Comparison of ENCODE assay signal across 7 cellular contexts in the genomic region with DNA sequence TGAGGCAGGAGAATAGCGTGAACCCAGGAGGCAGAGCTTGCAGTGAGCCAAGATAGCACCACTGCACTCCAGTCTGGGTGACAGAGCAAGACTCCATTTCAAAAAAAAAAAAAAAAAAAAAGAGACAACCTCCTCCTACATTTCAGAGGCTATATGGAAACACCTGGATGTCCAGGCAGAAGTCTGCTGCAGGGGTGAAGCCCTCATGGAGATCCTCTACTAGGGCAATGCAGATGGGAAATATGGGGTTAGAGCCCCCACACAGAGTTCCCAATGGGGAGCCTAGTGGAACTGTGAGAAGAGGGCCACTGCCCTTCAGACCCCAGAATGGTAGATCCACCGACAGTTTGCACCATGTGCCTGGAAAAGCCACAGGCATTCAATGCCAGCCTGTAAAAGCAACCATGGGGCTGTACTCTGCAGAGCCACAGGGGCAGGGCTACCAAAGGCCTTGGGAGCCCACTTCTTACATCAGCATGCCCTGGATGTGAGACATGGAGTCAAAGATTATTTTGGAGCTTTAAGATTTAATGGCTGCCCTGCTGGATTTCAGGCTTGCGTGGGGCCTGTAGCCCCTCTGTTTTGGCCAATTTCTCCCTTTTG. TPM values are rescaled to one million over a fixed set of nuclear protein-coding genes. Genes with fewer than 3 reads are reported as not detected.
DNase-seq lines count a peak whose midpoint lies in the region; ATAC-seq, FAIRE-seq and TF ChIP-seq lines count a peak whose summit lies in the region.
"Not testable (repeated sequence)": the region's sequence is repeated elsewhere in the genome, so short reads cannot be mapped to it uniquely, and the experiment has no call there.

No MANE protein-coding gene starts in this region.

- intact Hi-C loops in activated CD4-positive, alpha-beta T cell treated with anti-CD3 and anti-CD28 coated beads for 36 hours (cut with DNase I, micrococcal nuclease); K562 (cut with micrococcal nuclease): not testable (repeated sequence)

- H3K4me1 Mint-ChIP-seq in activated CD4-positive, alpha-beta T cell treated with anti-CD3 and anti-CD28 coated beads for 36 hours = not testable (repeated sequence)

- not testable (repeated sequence) for H3K27me3 Mint-ChIP-seq in activated CD4-positive, alpha-beta T cell treated with anti-CD3 and anti-CD28 coated beads for 36 hours

- H3K27ac ChIP-seq in BLaER1; DND-41 (ENCODE audit: low read length); K562 (ENCODE audit: extremely low read depth, low read depth, low read length): not testable (repeated sequence)

- CTCF ChIA-PET in activated CD4-positive, alpha-beta T cell treated with anti-CD3 and anti-CD28 coated beads for 36 hours (lab: Charles Lee); K562 (lab: Yijun Ruan, JAX; ENCODE audit: low intra/inter-chr PET ratio): not testable (repeated sequence)

- H3K4me3 ChIP-seq in BLaER1 = peak overlapping the region; percentile 37
- H3K4me3 ChIP-seq in DND-41 (ENCODE audit: low read depth in 1 of 2, low read length in 2 of 2); NB4 (ENCODE audit: low read depth, low read length); K562: not testable (repeated sequence)

- not testable (repeated sequence) for H3K4me3 Mint-ChIP-seq in activated CD4-positive, alpha-beta T cell treated with anti-CD3 and anti-CD28 coated beads for 36 hours

- not testable (repeated sequence) for H3K4me2 ChIP-seq in BLaER1; DND-41 (ENCODE audit: insufficient read depth, low read length); K562 (ENCODE audit: insufficient read depth, low read length)

- not testable (repeated sequence) for H2AFZ ChIP-seq in DND-41 (ENCODE audit: low read depth, low read length); K562 (ENCODE audit: low read depth, low read length)

- POLR2A ChIA-PET in activated CD4-positive, alpha-beta T cell treated with anti-CD3 and anti-CD28 coated beads for 36 hours (lab: Charles Lee); K562 (lab: Yijun Ruan, JAX): not testable (repeated sequence)

- H3K9me1 ChIP-seq in K562 (ENCODE audit: control insufficient read depth, insufficient read depth, low read length) = not testable (repeated sequence)

- not testable (repeated sequence) for H3K79me2 ChIP-seq in DND-41 (ENCODE audit: insufficient read depth, low read length); K562 (ENCODE audit: control insufficient read depth, insufficient read depth, low read length)

- 64% methylated on average over 3 of the region's 3 CpGs for WGBS in K562 (ENCODE audit: insufficient coverage, low coverage, missing lambda C conversion rate)

- H3K36me3 ChIP-seq in BLaER1 = peaks cover 99% of the 10 kb centered on the region
- H3K36me3 ChIP-seq in DND-41 (ENCODE audit: insufficient read depth, low read length) = peaks cover 88% of the 10 kb centered on the region
- H3K36me3 ChIP-seq in K562 (ENCODE audit: control insufficient read depth, insufficient read depth, low read length) = peaks cover 62% of the 10 kb centered on the region; the same call in 2 of the 3 replicates

- not testable (repeated sequence) for TF ChIP-seq RAD21 in K562 (CRISPR knock-in tag; conservative IDR thresholded peaks at IDR 0.05 in 1 of 2, IDR thresholded peaks at IDR 0.05 in 1 of 2)

- H3K9me3 ChIP-seq in BLaER1 (peaks cover 40% of the 10 kb centered on the region), DND-41 (ENCODE audit: insufficient read depth, low read length, severe bottlenecking) (peaks cover 26% of the 10 kb centered on the region), K562 (replicated peaks; ENCODE audit: control insufficient read depth, insufficient read depth, low read depth, low read length) (peaks cover 19% of the 10 kb centered on the region)

- not testable (repeated sequence) for TF ChIP-seq POLR2A in NB4 (IDR thresholded peaks at IDR 0.05; ENCODE audit: extremely low read depth, insufficient read length); K562 (conservative IDR thresholded peaks at IDR 0.05)

- H3K9me3 Mint-ChIP-seq in activated CD4-positive, alpha-beta T cell treated with anti-CD3 and anti-CD28 coated beads for 36 hours (ENCODE audit: low read depth) = peaks cover 12% of the 10 kb centered on the region

- not testable (repeated sequence) for TF ChIP-seq CTCF in DND-41 (IDR thresholded peaks at IDR 0.05; ENCODE audit: borderline replicate concordance, extremely low read depth, low read length, poor library complexity, severe bottlenecking); NB4 (IDR thresholded peaks at IDR 0.05; ENCODE audit: low read depth, low read length); K562 (IDR thresholded peaks at IDR 0.05 in 2 of 3, conservative IDR thresholded peaks at IDR 0.05 in 1 of 3; ENCODE audit: insufficient read depth in 2 of 3, low read depth in 1 of 3, low read length in 3 of 3)

- TF ChIP-seq EP300 in K562 (IDR thresholded peaks at IDR 0.05; ENCODE audit: low read length) = not testable (repeated sequence)

- H3K9ac ChIP-seq in BLaER1; DND-41 (ENCODE audit: low read depth, low read length); K562 (ENCODE audit: insufficient read depth in 1 of 2, low read depth in 2 of 2, low read length in 2 of 2): not testable (repeated sequence)

- not testable (repeated sequence) for H3K27me3 ChIP-seq in BLaER1; DND-41 (ENCODE audit: insufficient read depth, low read length, poor library complexity); K562 (ENCODE audit: control insufficient read depth in 2 of 2, insufficient read depth in 2 of 2, low read length in 2 of 2)

- in situ Hi-C loops in K562 (cut with MboI) = not testable (repeated sequence)

- peaks cover 59% of the 10 kb centered on the region for H3K36me3 Mint-ChIP-seq in activated CD4-positive, alpha-beta T cell treated with anti-CD3 and anti-CD28 coated beads for 36 hours (ENCODE audit: low read depth)

- not testable (repeated sequence) for ATAC-seq in DND-41 (ENCODE audit: insufficient read depth, low read depth); activated CD4-positive, alpha-beta T cell treated with anti-CD3 and anti-CD28 coated beads for 36 hours
- 0 out of 3 replicates have a peak, but pooled peaks have one; percentile 35 for ATAC-seq in K562

- DNase-seq in DND-41 (peak; percentile 50), NB4 (ENCODE audit: low read depth) (peak; percentile 17), NCI-H82 (lab: John Stamatoyannopoulos, UW) (peak; percentile 26), K562 (ENCODE audit: extremely low read depth in 1 of 4, low spot score in 3 of 4) (peak in 1 of 4 experiments; percentile 44), left kidney (ENCODE audit: low read depth, low spot score) (peak; percentile 19)
- peak; percentile 25 for DNase-seq in activated CD4-positive, alpha-beta T cell treated with anti-CD3 and anti-CD28 coated beads for 36 hours

- H3K27ac Mint-ChIP-seq in activated CD4-positive, alpha-beta T cell treated with anti-CD3 and anti-CD28 coated beads for 36 hours = not testable (repeated sequence)

- not testable (repeated sequence) for H3K4me1 ChIP-seq in BLaER1; DND-41 (ENCODE audit: insufficient read depth, low read length); K562 (replicated peaks in 1 of 2; ENCODE audit: control insufficient read depth in 2 of 2, insufficient read depth in 2 of 2, low read length in 2 of 2)

- H4K20me1 ChIP-seq in BLaER1; DND-41 (ENCODE audit: insufficient read depth, low read length); K562 (replicated peaks; ENCODE audit: control insufficient read depth, insufficient read depth, low read length): not testable (repeated sequence)

- FAIRE-seq in K562 (lab: Jason Lieb, UNC) = not testable (repeated sequence)

- BruUV-seq in K562 (replicated peaks; lab: Mats Ljungman, UMichigan) = not testable (repeated sequence)

RNA-seq across cellular contexts. Expression of a gene that starts 9.6 kb away (rescaled TPM):
- 10 to 100 TPM; 20.7 to 23.7 TPM for total RNA-seq in activated CD4-positive, alpha-beta T cell treated with anti-CD3 and anti-CD28 coated beads for 36 hours
- total RNA-seq in K562 (2011; cell fraction: chromatin; rRNA removed; ENCODE audit: low replicate concordance) = 24.8 and 27.4 TPM in 2 replicates
- 13.9 and 18.3 TPM in 2 replicates for total RNA-seq in K562 (2011; cell fraction: nucleolus; rRNA removed)
- 18.3 and 20.3 TPM in 2 replicates for total RNA-seq in K562 (2011; cell fraction: nucleoplasm; rRNA removed)
- 19.7 and 22.9 TPM in 2 replicates for total RNA-seq in K562 (2014; rRNA removed)
- 16.8 and 17.8 TPM in 2 replicates for total RNA-seq in K562 (2014; rRNA removed; fragmentation: Illumina TruSeq; extraction: Trizol)
- total RNA-seq in K562 (2015; rRNA removed; fragmentation: Illumina TruSeq; extraction: Trizol) = 17.2 and 17.9 TPM in 2 replicates
- 16.9 and 22.2 TPM in 2 replicates for total RNA-seq in K562 (2021)
- 16.7 and 27.1 TPM in 2 replicates for polyA plus RNA-seq in K562 (2011; rRNA removed)
- 21.4 and 24.5 TPM in 2 replicates for polyA plus RNA-seq in K562 (2011; cell fraction: cytosol; rRNA removed)
- 8.2 and 9.6 TPM in 2 replicates for polyA plus RNA-seq in K562 (2011; cell fraction: nucleus; rRNA removed)
- polyA plus RNA-seq in K562 (2012) = 16.1 and 29.9 TPM in 2 replicates
- 23.8 and 25.1 TPM in 2 replicates for polyA plus RNA-seq in K562 (2014; fragmentation: Illumina TruSeq; extraction: Trizol)
- polyA plus RNA-seq in K562 (2014; fragmentation: Nextera tagmentation; extraction: Ambion mirVana) = 1 to 10 TPM; 7.6 to 7.9 TPM
- polyA plus RNA-seq in K562 (2014; rRNA removed) = 15.2 and 16.7 TPM in 2 replicates
- polyA minus RNA-seq in K562 (2011; rRNA and poly(A)+ RNA removed) = 19.4 and 20.8 TPM in 2 replicates
- 12.1 and 12.5 TPM in 2 replicates for polyA minus RNA-seq in K562 (2011; cell fraction: cytosol; rRNA and poly(A)+ RNA removed)
- 6.9 and 10.6 TPM in 2 replicates for polyA minus RNA-seq in K562 (2011; cell fraction: nucleus; rRNA and poly(A)+ RNA removed)

RNA-seq across cellular contexts. Expression of a gene that starts 14.2 kb away (rescaled TPM):
- total RNA-seq in activated CD4-positive, alpha-beta T cell treated with anti-CD3 and anti-CD28 coated beads for 36 hours = 10 to 100 TPM; 45.4 to 48.7 TPM
- total RNA-seq in K562 (2011; cell fraction: chromatin; rRNA removed; ENCODE audit: low replicate concordance) = 115 and 117 TPM in 2 replicates
- 97.5 and 125 TPM in 2 replicates for total RNA-seq in K562 (2011; cell fraction: nucleolus; rRNA removed)
- 131 and 159 TPM in 2 replicates for total RNA-seq in K562 (2011; cell fraction: nucleoplasm; rRNA removed)
- 55.4 and 65.5 TPM in 2 replicates for total RNA-seq in K562 (2014; rRNA removed)
- total RNA-seq in K562 (2014; rRNA removed; fragmentation: Illumina TruSeq; extraction: Trizol) = 58.2 and 65.8 TPM in 2 replicates
- 61.8 and 66.8 TPM in 2 replicates for total RNA-seq in K562 (2015; rRNA removed; fragmentation: Illumina TruSeq; extraction: Trizol)
- total RNA-seq in K562 (2021) = 52.6 and 55.7 TPM in 2 replicates
- 105 and 109 TPM in 2 replicates for polyA plus RNA-seq in K562 (2011; rRNA removed)
- 54.1 and 73.4 TPM in 2 replicates for polyA plus RNA-seq in K562 (2011; cell fraction: cytosol; rRNA removed)
- polyA plus RNA-seq in K562 (2011; cell fraction: nucleus; rRNA removed) = 152 and 181 TPM in 2 replicates
- polyA plus RNA-seq in K562 (2012) = 68.4 and 82.2 TPM in 2 replicates
- 65.5 and 80.0 TPM in 2 replicates for polyA plus RNA-seq in K562 (2014; fragmentation: Illumina TruSeq; extraction: Trizol)
- 100 to 1,000 TPM in 1 of 2 experiments, 10 to 100 TPM in 1; 97.4 to 111 TPM for polyA plus RNA-seq in K562 (2014; fragmentation: Nextera tagmentation; extraction: Ambion mirVana)
- polyA plus RNA-seq in K562 (2014; rRNA removed) = 85.3 and 86.9 TPM in 2 replicates
- polyA minus RNA-seq in K562 (2011; rRNA and poly(A)+ RNA removed) = 41.9 and 56.1 TPM in 2 replicates
- 14.5 and 18.0 TPM in 2 replicates for polyA minus RNA-seq in K562 (2011; cell fraction: cytosol; rRNA and poly(A)+ RNA removed)
- polyA minus RNA-seq in K562 (2011; cell fraction: nucleus; rRNA and poly(A)+ RNA removed) = 71.4 and 143 TPM in 2 replicates

RNA-seq across cellular contexts. Expression of a gene that starts 32.1 kb away (rescaled TPM):
- 10 to 100 TPM; 73.7 to 92.3 TPM for total RNA-seq in activated CD4-positive, alpha-beta T cell treated with anti-CD3 and anti-CD28 coated beads for 36 hours
- total RNA-seq in K562 (2011; cell fraction: chromatin; rRNA removed; ENCODE audit: low replicate concordance) = 10.5 and 25.2 TPM in 2 replicates
- total RNA-seq in K562 (2011; cell fraction: nucleolus; rRNA removed) = 13.8 and 15.3 TPM in 2 replicates
- 23.0 and 35.0 TPM in 2 replicates for total RNA-seq in K562 (2011; cell fraction: nucleoplasm; rRNA removed)
- total RNA-seq in K562 (2014; rRNA removed) (106 and 125 TPM in 2 replicates), K562 (2014; rRNA removed; fragmentation: Illumina TruSeq; extraction: Trizol) (135 and 156 TPM in 2 replicates), K562 (2015; rRNA removed; fragmentation: Illumina TruSeq; extraction: Trizol) (134 and 152 TPM in 2 replicates), K562 (2021) (110 and 113 TPM in 2 replicates)
- polyA plus RNA-seq in K562 (2011; rRNA removed) (80.7 and 102 TPM in 2 replicates), K562 (2014; fragmentation: Illumina TruSeq; extraction: Trizol) (184 and 190 TPM in 2 replicates), K562 (2014; fragmentation: Nextera tagmentation; extraction: Ambion mirVana) (100 to 1,000 TPM; 132 to 342 TPM), K562 (2014; rRNA removed) (243 and 263 TPM in 2 replicates)
- polyA plus RNA-seq in K562 (2011; cell fraction: cytosol; rRNA removed) = 10.7 and 38.1 TPM in 2 replicates
- 9.7 and 18.4 TPM in 2 replicates for polyA plus RNA-seq in K562 (2011; cell fraction: nucleus; rRNA removed)
- polyA plus RNA-seq in K562 (2012) = 79.1 and 298 TPM in 2 replicates
- polyA minus RNA-seq in K562 (2011; rRNA and poly(A)+ RNA removed) = 71.4 and 83.4 TPM in 2 replicates
- 29.5 and 30.9 TPM in 2 replicates for polyA minus RNA-seq in K562 (2011; cell fraction: cytosol; rRNA and poly(A)+ RNA removed)
- polyA minus RNA-seq in K562 (2011; cell fraction: nucleus; rRNA and poly(A)+ RNA removed) = 18.8 and 38.3 TPM in 2 replicates
